ENCODE assay signal across 9 cellular contexts in the genomic region with DNA sequence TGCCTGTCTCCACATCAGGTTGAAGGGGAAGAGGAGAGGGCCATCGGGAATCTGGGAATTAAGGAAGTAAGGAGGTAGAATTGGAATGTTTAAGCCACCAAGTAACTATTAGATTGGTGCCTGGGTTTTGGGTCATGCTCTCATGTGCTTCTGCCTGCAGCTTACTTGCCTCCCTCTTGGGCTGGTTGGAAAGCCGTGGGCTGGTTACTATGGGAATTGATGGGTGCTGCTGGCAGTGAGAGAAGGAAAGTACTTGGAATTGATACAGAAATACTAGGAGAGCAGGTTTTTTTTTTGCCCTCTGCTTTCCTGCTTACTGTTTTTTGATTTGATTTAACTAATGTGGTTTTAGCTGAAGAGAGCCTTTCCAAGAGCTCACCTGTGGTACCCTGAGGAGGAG.
DNase-seq lines count a peak whose midpoint lies in the region; ATAC-seq, FAIRE-seq and TF ChIP-seq lines count a peak whose summit lies in the region.
"Had no signal": no experiment of that assay in that cellular context is flagged by ENCODE, and none has a peak within 500 bp of the region (broad histone marks: within the 10 kb centered on the region; RNA-seq: fewer than 3 reads in every experiment).

No MANE protein-coding gene starts in this region.

- H3K4me1 ChIP-seq in H9 (ENCODE audit: insufficient read depth, low read length) (no peaks in the 10 kb centered on the region; the same call in 1 of the 2 replicates), adipocyte (ENCODE audit: control insufficient read depth, insufficient read depth, low read length) (peaks cover 35% of the 10 kb centered on the region), gastroesophageal sphincter (peaks cover 4 to 40% (median 16%) of the 10 kb centered on the region in 3 donors)

- H3K4me3 Mint-ChIP-seq in H9, result no peak overlapping the region

- H3K4me1 Mint-ChIP-seq in H9, result peaks cover 14 to 15% of the 10 kb centered on the region in 2 experiments

- peak overlapping the region in 2 of 3 experiments; percentile 3 to 69; a peak in 1 of 7 replicates for H3K27ac Mint-ChIP-seq in H9

- H3T11ph ChIP-seq in H9 (ENCODE audit: low read length), result no peak overlapping the region

- H3K36me3 ChIP-seq in adipocyte (ENCODE audit: control insufficient read depth, insufficient read depth, low read length, severe bottlenecking) (no peaks in the 10 kb centered on the region), gastroesophageal sphincter (no peaks in the 10 kb centered on the region)

- H3K23me2 ChIP-seq in H9 (ENCODE audit: insufficient read length, low read depth, low read length, poor library complexity, severe bottlenecking), result no peaks in the 10 kb centered on the region

- no peak overlapping the region for H2BK5ac ChIP-seq in H9 (ENCODE audit: insufficient read length, low read length)

- no peaks in the 10 kb centered on the region for H3K9me3 Mint-ChIP-seq in H9

- H4K91ac ChIP-seq in H9 (ENCODE audit: insufficient read length, low read depth, low read length), result no peak overlapping the region

- no peak overlapping the region for H3K18ac ChIP-seq in H9 (ENCODE audit: insufficient read length, low read depth, low read length)

- H2BK12ac ChIP-seq in H9 (ENCODE audit: insufficient read length, low read depth, low read length), result no peak overlapping the region

- H3K79me2 ChIP-seq in H9 (ENCODE audit: insufficient read depth, low read length), result no peaks in the 10 kb centered on the region; the same call in 1 of the 2 replicates

- H3K36me3 Mint-ChIP-seq in H9 (ENCODE audit: insufficient read depth in 1 of 3, low read depth in 3 of 3), result peaks cover 4 to 10% (median 8%) of the 10 kb centered on the region in 3 experiments; a peak in 5 of 7 replicates

- H4K5ac ChIP-seq in H9 (ENCODE audit: insufficient read length, low read depth, low read length), result no peak overlapping the region

- no peak overlapping the region for H2BK120ac ChIP-seq in H9 (ENCODE audit: low read depth, low read length, poor library complexity, severe bottlenecking)

- H2AFZ ChIP-seq in H9 (ENCODE audit: low read length), result no peak overlapping the region

- H4K8ac ChIP-seq in H9 (replicated peaks; ENCODE audit: insufficient read length, low read depth, low read length), result no peak overlapping the region

- H3K14ac ChIP-seq in H9 (ENCODE audit: insufficient read depth, low read length), result no peak overlapping the region

- TF ChIP-seq POLR2A in gastroesophageal sphincter (IDR thresholded peaks at IDR 0.05), result no peak

- H3K9ac ChIP-seq in H9 (ENCODE audit: extremely low read depth, insufficient read length, low read length) (no peak overlapping the region), adipocyte (ENCODE audit: low read length) (peak overlapping the region; percentile 69)

- no peak overlapping the region for H3K56ac ChIP-seq in H9 (ENCODE audit: insufficient read length, low read depth, low read length)

- H2BK20ac ChIP-seq in H9 (ENCODE audit: low read depth, low read length, poor library complexity, severe bottlenecking), result no peak overlapping the region

- TF ChIP-seq EP300 in gastroesophageal sphincter (IDR thresholded peaks at IDR 0.05), result no peak

- no peak overlapping the region for H3K4me2 ChIP-seq in H9 (ENCODE audit: insufficient read depth, insufficient read length, low read length)

- no peak overlapping the region for H3K4ac ChIP-seq in H9 (ENCODE audit: low read depth, low read length)

- no peak for ATAC-seq in gastroesophageal sphincter
- ATAC-seq in GM18861 (IDR thresholded peaks at IDR 0.05; ENCODE audit: unreplicated experiment), result no peak
- no peak for ATAC-seq in GM18907 (IDR thresholded peaks at IDR 0.05; ENCODE audit: unreplicated experiment)
- ATAC-seq in GM19395 (IDR thresholded peaks at IDR 0.05; ENCODE audit: unreplicated experiment), result no peak

- H4K20me1 ChIP-seq in H9 (ENCODE audit: control insufficient read depth, insufficient read depth, insufficient read length), result no peaks in the 10 kb centered on the region

- H3K27me3 ChIP-seq in H9 (ENCODE audit: insufficient read depth, low read length) (no peaks in the 10 kb centered on the region), adipocyte (replicated peaks; ENCODE audit: control insufficient read depth, insufficient read depth, low read length) (no peaks in the 10 kb centered on the region), gastroesophageal sphincter (no peaks in the 10 kb centered on the region)

- H2AK5ac ChIP-seq in H9 (ENCODE audit: insufficient read length, low read length), result no peak overlapping the region

- H3K4me3 ChIP-seq in adipocyte (ENCODE audit: low read length) (peak overlapping the region; percentile 22), gastroesophageal sphincter (no peak overlapping the region)

- no peak for FAIRE-seq in RCC 7860 (lab: Jason Lieb, UNC)

- no peak for TF ChIP-seq CTCF in H9 (conservative IDR thresholded peaks at IDR 0.05)
- TF ChIP-seq CTCF in gastroesophageal sphincter (IDR thresholded peaks at IDR 0.05), result no peak

- no peak overlapping the region for H2BK15ac ChIP-seq in H9 (ENCODE audit: low read depth, low read length)

- no peaks in the 10 kb centered on the region for H3K27me3 Mint-ChIP-seq in H9 (ENCODE audit: low read depth)

- H3K27ac ChIP-seq in H9 (ENCODE audit: insufficient read length, low read depth, low read length) (no peak overlapping the region), gastroesophageal sphincter (peak overlapping the region in 3 of 4 donors; percentile 41 to 53 (median 45))

- no peak overlapping the region for H3K23ac ChIP-seq in H9 (ENCODE audit: insufficient read length, low read depth, low read length)

- no peaks in the 10 kb centered on the region for H3K9me3 ChIP-seq in H9 (ENCODE audit: control insufficient read depth, low read depth, low read length)
- no peaks in the 10 kb centered on the region for H3K9me3 ChIP-seq in adipocyte (ENCODE audit: control insufficient read depth, low read length)
- no peaks in the 10 kb centered on the region for H3K9me3 ChIP-seq in gastroesophageal sphincter

- H3K79me1 ChIP-seq in H9 (ENCODE audit: insufficient read depth, low read depth, low read length, poor library complexity, severe bottlenecking), result peaks cover 4% of the 10 kb centered on the region

- no CpG with 5 or more reads among the region's 2 CpGs for WGBS in H9 (ENCODE audit: extremely low coverage, insufficient read length, low lambda C conversion rate)
- 17 to 21% methylated on average over 2 of the region's 2 CpGs for WGBS in gastroesophageal sphincter (ENCODE audit: low coverage in 1 of 2), 2 donors

- DNase-seq in H9, result no peak
- no peak for DNase-seq in adipocyte (ENCODE audit: low read depth)
- DNase-seq in stromal cell of bone marrow (ENCODE audit: low read depth), result peak; percentile 48
- DNase-seq in RCC 7860 (ENCODE audit: low spot score), result no peak
- DNase-seq: NCI-H1436 treated with DMSO at 0.1 percent for 48 hours had no signal
